ENCODE assay signal across 8 cellular contexts in the genomic region with DNA sequence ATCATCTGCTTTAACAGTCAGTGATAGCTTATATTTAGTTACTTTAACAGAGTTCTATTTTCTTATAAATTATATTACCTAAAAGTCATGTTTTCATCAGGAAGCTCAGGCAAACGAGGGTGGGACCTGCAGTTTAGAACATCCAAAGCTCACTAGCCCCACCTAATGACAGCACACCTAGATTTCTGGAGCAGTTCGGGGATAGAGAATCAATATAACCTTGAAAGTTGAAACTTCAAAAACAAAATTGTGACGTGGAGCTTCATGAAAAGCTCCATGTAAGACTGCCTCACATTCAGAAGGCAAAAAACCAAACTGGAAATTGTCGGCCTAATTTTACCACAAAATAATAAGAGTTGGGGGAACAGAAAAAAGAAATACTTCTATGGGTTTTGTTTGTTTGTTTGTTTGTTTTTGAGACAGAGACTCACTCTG.
DNase-seq lines count a peak whose midpoint lies in the region; ATAC-seq, FAIRE-seq and TF ChIP-seq lines count a peak whose summit lies in the region.

No MANE protein-coding gene starts in this region.

- no peak for TF ChIP-seq POLR2A in thyroid gland (IDR thresholded peaks at IDR 0.05)

- H3K27me3 ChIP-seq in AG04450 (ENCODE audit: control insufficient read depth, insufficient read depth, low read length) (no peaks in the 10 kb centered on the region), thyroid gland (no peaks in the 10 kb centered on the region)

- 17 to 21% methylated on average over 4 of the region's 4 CpGs for WGBS in thyroid gland, 2 donors

- H3K9me3 ChIP-seq in AG04450 (ENCODE audit: control insufficient read depth, insufficient read depth, low read length) (no peaks in the 10 kb centered on the region), thyroid gland (no peaks in the 10 kb centered on the region)

- intact Hi-C loops in thyroid gland (cut with DNase I): loop anchor here (10.0 kb wide), 1 partner anchor 369 kb away; no protein-coding TSS in a partner anchor

- peak; percentile 74 for TF ChIP-seq CTCF in AG04450 (IDR thresholded peaks at IDR 0.05; ENCODE audit: low read depth, low read length)
- peak; percentile 76 for TF ChIP-seq CTCF in astrocyte of the spinal cord (IDR thresholded peaks at IDR 0.05; ENCODE audit: low read depth, low read length)
- peak; percentile 11 to 61 (median 40) for TF ChIP-seq CTCF in thyroid gland (IDR thresholded peaks at IDR 0.05)

- in situ Hi-C loops in astrocyte of the spinal cord (cut with HindIII; ENCODE audit: low sequenced_read_pairs): no loop called here

- no peaks in the 10 kb centered on the region for H3K4me1 ChIP-seq in thyroid gland

- H3K27ac ChIP-seq in AG04450 (ENCODE audit: low read depth, low read length) (no peak overlapping the region), thyroid gland (no peak overlapping the region)

- H3K36me3 ChIP-seq in thyroid gland: no peaks in the 10 kb centered on the region

- peak; percentile 72 for FAIRE-seq in GM18507 (lab: Jason Lieb, UNC)

- POLR2A ChIA-PET in AG04450 (lab: Yijun Ruan, JAX): no interaction called here

- peak; percentile 34 for DNase-seq in AG04450 (ENCODE audit: low read depth, low spot score)
- DNase-seq in GM18507 (ENCODE audit: extremely low spot score, insufficient read length, low read depth): no peak
- DNase-seq in NOMO-1 treated with dmso at 0.1 percent for 144 hours (lab: John Stamatoyannopoulos, UW; ENCODE audit: unreplicated experiment): peak; percentile 3
- peak; percentile 70 for DNase-seq in astrocyte of the spinal cord (ENCODE audit: low read depth, low spot score)
- peak; percentile 59 for DNase-seq in left kidney (ENCODE audit: low read depth, low spot score)
- peak; percentile 24 to 26 for DNase-seq in thyroid gland

- no peak overlapping the region for H3K4me3 ChIP-seq in AG04450 (ENCODE audit: low read depth, low read length)
- H3K4me3 ChIP-seq in astrocyte of the spinal cord (ENCODE audit: low read depth, low read length): no peak overlapping the region
- no peak overlapping the region for H3K4me3 ChIP-seq in thyroid gland (replicated peaks in 1 of 3)

- peak; percentile 65 for ATAC-seq in HG03175 (IDR thresholded peaks at IDR 0.05; ENCODE audit: unreplicated experiment)
- ATAC-seq in GM21619 (IDR thresholded peaks at IDR 0.05; ENCODE audit: unreplicated experiment): no peak

- CTCF ChIA-PET in AG04450 (lab: Charles Lee): interaction anchor here (0.6 to 3.7 kb wide), 72 partner anchors 8 to 1657 kb away, joined by 3 to 62 read pairs (median 4); partner anchors contain the start of genes CCDC150 and DNAH7
